Comparison of ENCODE assay signal across 18 cellular contexts in genomic region chr1:10681296-10682113, GRCh38.
DNase-seq lines count a peak whose midpoint lies in the region; ATAC-seq lines count a peak whose summit lies in the region.
"Had no signal": no experiment of that assay in that cellular context is flagged by ENCODE, and none has a peak within 500 bp of the region (broad histone marks: within the 10 kb centered on the region; RNA-seq: fewer than 3 reads in every experiment).

No MANE protein-coding gene starts in this region.

- H3K9ac ChIP-seq in muscle layer of colon (ENCODE audit: low read length) (peak overlapping the region; percentile 49), stomach smooth muscle (ENCODE audit: low read length in 2 of 2) (peak overlapping the region; percentile 58 to 59)

- H3K36me3 ChIP-seq in SJCRH30 (no peaks in the 10 kb centered on the region), esophagus (ENCODE audit: control insufficient read depth in 2 of 2, insufficient read depth in 2 of 2, low read length in 1 of 2) (peaks cover 0 to 2% of the 10 kb centered on the region in 2 donors), muscle layer of colon (ENCODE audit: insufficient read depth, low read length) (no peaks in the 10 kb centered on the region), stomach smooth muscle (ENCODE audit: control insufficient read depth in 2 of 2, insufficient read depth in 2 of 2, low read length in 2 of 2) (no peaks in the 10 kb centered on the region)
- H3K36me3 ChIP-seq: pancreas had no signal

- H3K4me3 ChIP-seq in SJCRH30 (peak overlapping the region; percentile 28), esophagus (ENCODE audit: low read depth in 1 of 2, low read length in 2 of 2) (no peak overlapping the region), muscle layer of colon (ENCODE audit: low read depth in 1 of 2, low read length in 2 of 2) (peak overlapping the region in 1 of 2 donors; percentile 43), stomach smooth muscle (ENCODE audit: low read length in 2 of 2) (peak overlapping the region in 1 of 2 donors; percentile 58)
- H3K4me3 ChIP-seq: pancreas had no signal

- ATAC-seq in GM18858 (IDR thresholded peaks at IDR 0.05; ENCODE audit: unreplicated experiment): no peak
- ATAC-seq: activated T-cell treated with anti-CD3 and anti-CD28 coated beads, Interleukin-2, amount 50 U/mL, for 72 hours had no signal

- H3K9me3 ChIP-seq in SJCRH30 (replicated peaks): no peaks in the 10 kb centered on the region
- no peaks in the 10 kb centered on the region for H3K9me3 ChIP-seq in esophagus (ENCODE audit: control insufficient read depth in 2 of 2, insufficient read depth in 1 of 2, low read depth in 1 of 2, low read length in 1 of 2)
- no peaks in the 10 kb centered on the region for H3K9me3 ChIP-seq in muscle layer of colon (ENCODE audit: low read length)
- no peaks in the 10 kb centered on the region for H3K9me3 ChIP-seq in stomach smooth muscle (ENCODE audit: control insufficient read depth in 2 of 2, low read length in 2 of 2)
- H3K9me3 ChIP-seq: pancreas had no signal

- DNase-seq in SJCRH30: peak; percentile 82 to 89
- no peak for DNase-seq in mucosa of gallbladder (ENCODE audit: low spot score)
- no peak for DNase-seq in NCI-H1092 treated with DMSO at 0.1 percent for 48 hours (lab: John Stamatoyannopoulos, UW)
- DNase-seq: activated CD4-positive, alpha-beta T cell treated with anti-CD3 and anti-CD28 coated beads, Interleukin-2, amount 50 U/mL, for 4 hours; activated naive CD8-positive, alpha-beta T cell treated with anti-CD3 and anti-CD28 coated beads, Interleukin-2, amount 10 ng/mL, durations not matched to agents 7 days and 5 days; activated T-cell treated with anti-CD3 and anti-CD28 coated beads, Interleukin-2, amount 50 U/mL, for 72 hours; DMS79 treated with DMSO at 0.1 percent for 48 hours; foreskin fibroblast; NCI-H1694; NCI-H510A; OCI-M1; pancreas; stimulated activated CD4-positive, alpha-beta T cell treated with anti-CD3 and anti-CD28 coated beads, Interleukin-15, amount 100 ng/mL, for 24 hours; substantia nigra had no signal

- H3K4me1 ChIP-seq in SJCRH30: peaks cover 80% of the 10 kb centered on the region
- peaks cover 2 to 19% of the 10 kb centered on the region in 2 donors for H3K4me1 ChIP-seq in esophagus (ENCODE audit: control insufficient read depth in 2 of 2, insufficient read depth in 2 of 2, low read length in 1 of 2)
- peaks cover 95% of the 10 kb centered on the region for H3K4me1 ChIP-seq in muscle layer of colon (ENCODE audit: insufficient read depth, low read length)
- H3K4me1 ChIP-seq in stomach smooth muscle (ENCODE audit: control insufficient read depth, insufficient read depth, low read length): peaks cover 97% of the 10 kb centered on the region

- H3K27ac ChIP-seq in SJCRH30 (peak overlapping the region; percentile 96), esophagus (ENCODE audit: low read depth in 2 of 2, low read length in 1 of 2) (peak overlapping the region; percentile 19 to 67), muscle layer of colon (ENCODE audit: low read depth, low read length) (peak overlapping the region; percentile 96), stomach smooth muscle (ENCODE audit: low read length) (peak overlapping the region; percentile 92)

- no peaks in the 10 kb centered on the region for H3K27me3 ChIP-seq in SJCRH30
- H3K27me3 ChIP-seq in esophagus (ENCODE audit: control insufficient read depth in 1 of 2, insufficient read depth in 2 of 2, low read length in 2 of 2): no peaks in the 10 kb centered on the region
- H3K27me3 ChIP-seq in muscle layer of colon (ENCODE audit: control insufficient read depth in 1 of 2, insufficient read depth in 2 of 2, low read length in 2 of 2): no peaks in the 10 kb centered on the region
- no peaks in the 10 kb centered on the region for H3K27me3 ChIP-seq in stomach smooth muscle (ENCODE audit: control insufficient read depth in 1 of 2, insufficient read depth in 2 of 2, low read length in 2 of 2)
- H3K27me3 ChIP-seq: pancreas had no signal

- 69 to 81% methylated on average over 18 of the region's 18 CpGs for WGBS in esophagus, 2 donors

Comparison
In these comparisons a context has a peak if more than half of its experiments do, and no peak if none do; other contexts are left out.
1. DNase-seq: peak in SJCRH30 (2 of 2); none in mucosa of gallbladder (single experiment) and NCI-H1092 treated with DMSO at 0.1 percent for 48 hours (single experiment).
2. H3K27ac ChIP-seq: peak in every context shown above with its lines; median percentile 96 in SJCRH30; 96 in muscle layer of colon; 92 in stomach smooth muscle; 43 in esophagus.